ENCODE assay signal across 20 cellular contexts in genomic region chr6:164409309-164410009, GRCh38.
"Had no signal": no experiment of that assay in that cellular context is flagged by ENCODE, and none has a peak within 500 bp of the region (broad histone marks: within the 10 kb centered on the region; RNA-seq: fewer than 3 reads in every experiment).

No MANE protein-coding gene starts in this region.

- H3K9me3 ChIP-seq: colonic mucosa, esophagus muscularis mucosa, prostate gland, tibial nerve had no signal

- H3K27ac ChIP-seq: brain microvascular endothelial cell, colonic mucosa, esophagus muscularis mucosa, prostate gland, skin epidermis had no signal

- H3K36me3 ChIP-seq: brain microvascular endothelial cell, colonic mucosa, esophagus muscularis mucosa, prostate gland, tibial nerve had no signal

- ATAC-seq: activated naive CD4-positive, alpha-beta T cell treated with anti-CD3 and anti-CD28 coated beads, Interleukin-2, amount 50 U/mL, for 72 hours; activated T-helper 17 cell treated with anti-CD3 and anti-CD28 coated beads, Interleukin-2, amount 50 U/mL, for 72 hours; left colon; stimulated activated effector memory CD8-positive, alpha-beta T cell treated with anti-CD3 and anti-CD28 coated beads, Interleukin-12 subunit alpha, Interleukin-12 subunit beta, amount 100 ng/mL, for 72 hours; stimulated activated naive CD8-positive, alpha-beta T cell treated with anti-CD3 and anti-CD28 coated beads, Interleukin-15, amount 100 ng/mL, for 72 hours; WTC11 had no signal

- H3K27me3 ChIP-seq: brain microvascular endothelial cell, colonic mucosa, tibial nerve had no signal

- H3K4me1 ChIP-seq: colonic mucosa, esophagus muscularis mucosa, prostate gland had no signal

- H3K4me3 ChIP-seq: colonic mucosa, esophagus muscularis mucosa, lung, prostate gland, skin epidermis, tibial nerve had no signal

- DNase-seq: activated CD8-positive, alpha-beta memory T cell treated with anti-CD3 and anti-CD28 coated beads for 24 hours; activated CD8-positive, alpha-beta memory T cell treated with anti-CD3 and anti-CD28 coated beads, Interleukin-2, amount 50 U/mL, for 4 hours; activated T-cell treated with anti-CD3 and anti-CD28 coated beads, Interleukin-2, amount 50 U/mL, for 24 hours; aorta; brain microvascular endothelial cell; colonic mucosa; left colon; naive B cell; stimulated activated CD4-positive, alpha-beta T cell treated with anti-CD3 and anti-CD28 coated beads, Interleukin-2, amount 100 ng/mL, for 24 hours; stimulated activated naive CD8-positive, alpha-beta T cell treated with anti-CD3 and anti-CD28 coated beads, Interleukin-15, amount 100 ng/mL, for 72 hours; T-helper 1 cell had no signal
